10 cellular contexts compared by ENCODE assay signal in genomic region chr5:66945389-66946349, GRCh38.
DNase-seq lines count a peak whose midpoint lies in the region; ATAC-seq, FAIRE-seq and TF ChIP-seq lines count a peak whose summit lies in the region.
"Had no signal": no experiment of that assay in that cellular context is flagged by ENCODE, and none has a peak within 500 bp of the region (broad histone marks: within the 10 kb centered on the region; RNA-seq: fewer than 3 reads in every experiment).

No MANE protein-coding gene starts in this region.

- no peak for TF ChIP-seq RAD21 in H1 (IDR thresholded peaks at IDR 0.05 in 1 of 2, conservative IDR thresholded peaks at IDR 0.05 in 1 of 2; ENCODE audit: low read depth in 2 of 2, low read length in 2 of 2)

- no peaks in the 10 kb centered on the region for H3K4me1 Mint-ChIP-seq in immature natural killer cell

- 72% methylated on average over 7 of the region's 7 CpGs; no CpG with 5 or more reads in 1 of the 2 experiments for WGBS in H1 (ENCODE audit: extremely low coverage in 1 of 2, insufficient coverage in 1 of 2, insufficient read length in 1 of 2, insufficient replicate concordance in 2 of 2, low coverage in 1 of 2, low lambda C conversion rate in 2 of 2, missing lambda C conversion rate in 1 of 2), 2 experiments
- 52 to 60% (median 54%) methylated on average over 7 of the region's 7 CpGs for WGBS in small intestine, 3 donors

- H3K36me3 ChIP-seq in H1 (ENCODE audit: control insufficient read depth in 2 of 4, insufficient read depth in 4 of 4, low read length in 3 of 4) (no peaks in the 10 kb centered on the region), small intestine (ENCODE audit: control insufficient read depth in 2 of 2, insufficient read depth in 2 of 2, low read length in 2 of 2) (no peaks in the 10 kb centered on the region)
- H3K36me3 ChIP-seq: lower lobe of right lung had no signal

- no peak for TF ChIP-seq CTCF in H1 (IDR thresholded peaks at IDR 0.05; ENCODE audit: control extremely low read depth in 1 of 3, insufficient read depth in 1 of 3, low read depth in 1 of 3, low read length in 3 of 3)

- no peak overlapping the region for H3K27ac ChIP-seq in H1 (ENCODE audit: low read depth, low read length)
- H3K27ac ChIP-seq in small intestine (ENCODE audit: low read depth in 1 of 2, low read length in 1 of 2), result no peak overlapping the region
- H3K27ac ChIP-seq: lower lobe of right lung, VCaP had no signal

- no peaks in the 10 kb centered on the region for H3K23me2 ChIP-seq in H1 (ENCODE audit: low read depth, low read length)

- no peak overlapping the region for H2BK12ac ChIP-seq in H1 (ENCODE audit: low read depth, low read length)

- H3K18ac ChIP-seq in H1 (ENCODE audit: extremely low read depth, low read length), result no peak overlapping the region

- no peak overlapping the region for H2AK5ac ChIP-seq in H1 (ENCODE audit: low read depth, low read length)

- H3K4me3 Mint-ChIP-seq in immature natural killer cell, result no peak overlapping the region

- TF ChIP-seq EP300 in H1 (IDR thresholded peaks at IDR 0.05; ENCODE audit: borderline replicate concordance in 1 of 2, low read depth in 2 of 2, low read length in 2 of 2), result no peak

- no peak overlapping the region; a peak in 1 of 7 replicates for H3K9ac ChIP-seq in H1 (replicated peaks in 1 of 4; ENCODE audit: extremely low read depth in 1 of 4, low read depth in 3 of 4, low read length in 3 of 4)

- no peaks in the 10 kb centered on the region for H3K36me3 Mint-ChIP-seq in immature natural killer cell

- POLR2A ChIA-PET in H1 (lab: Charles Lee; ENCODE audit: partially characterized antibody), result interaction anchor here (0.9 kb wide), 1 partner anchor 15 kb away, joined by 3 read pairs; no protein-coding TSS in a partner anchor

- H3K27me3 Mint-ChIP-seq in immature natural killer cell (ENCODE audit: low read depth in 3 of 3), result peaks cover 0 to 3% (median under 1%) of the 10 kb centered on the region in 3 donors

- no peak overlapping the region for H3K4me3 ChIP-seq in H1 (ENCODE audit: extremely low read depth in 1 of 4, insufficient read depth in 2 of 4, low read depth in 3 of 4, low read length in 4 of 4)
- H3K4me3 ChIP-seq in small intestine (ENCODE audit: low read depth in 1 of 2, low read length in 2 of 2), result no peak overlapping the region
- H3K4me3 ChIP-seq: lower lobe of right lung had no signal

- no peak overlapping the region for H4K91ac ChIP-seq in H1 (replicated peaks; ENCODE audit: insufficient read length, low read length)

- H3K27me3 ChIP-seq in H1 (replicated peaks in 1 of 4; ENCODE audit: control insufficient read depth in 3 of 4, extremely low read depth in 1 of 4, insufficient read depth in 3 of 4, low read length in 3 of 4) (no peaks in the 10 kb centered on the region), small intestine (ENCODE audit: control insufficient read depth in 2 of 2, insufficient read depth in 2 of 2, low read length in 2 of 2) (no peaks in the 10 kb centered on the region)

- DNase-seq in H1 (ENCODE audit: low read depth in 1 of 2, low spot score in 2 of 2), result no peak
- no peak for DNase-seq in small intestine
- DNase-seq in immature natural killer cell, result no peak
- DNase-seq in frontal cortex (ENCODE audit: low spot score in 2 of 2), result no peak
- DNase-seq: lower lobe of right lung had no signal

- no peak overlapping the region for H3K27ac Mint-ChIP-seq in immature natural killer cell

- H4K8ac ChIP-seq in H1 (ENCODE audit: extremely low read depth, insufficient read depth, low read length), result no peak overlapping the region

- H2AFZ ChIP-seq in H1 (ENCODE audit: low read length), result no peak overlapping the region

- no peaks in the 10 kb centered on the region for H4K20me1 ChIP-seq in H1 (replicated peaks in 1 of 2; ENCODE audit: control insufficient read depth in 1 of 2, insufficient read depth in 2 of 2, low read length in 2 of 2)

- H3K56ac ChIP-seq in H1 (replicated peaks; ENCODE audit: insufficient read length, low read depth, low read length), result no peak overlapping the region

- H3K23ac ChIP-seq in H1 (ENCODE audit: insufficient read length), result no peak overlapping the region

- peaks cover 0 to 2% (median 0%) of the 10 kb centered on the region in 6 donors for H3K9me3 Mint-ChIP-seq in immature natural killer cell

- no peak overlapping the region for H3K4me2 ChIP-seq in H1 (ENCODE audit: insufficient read depth in 1 of 2, low read depth in 2 of 2, low read length in 2 of 2)

- peak; percentile 87 for ATAC-seq in GM18498 (IDR thresholded peaks at IDR 0.05; ENCODE audit: unreplicated experiment)
- ATAC-seq in GM19455 (IDR thresholded peaks at IDR 0.05; ENCODE audit: unreplicated experiment), result peak; percentile 77
- peak; percentile 67 for ATAC-seq in HG03135 (IDR thresholded peaks at IDR 0.05; ENCODE audit: unreplicated experiment)
- ATAC-seq in GM18517 (IDR thresholded peaks at IDR 0.05; ENCODE audit: unreplicated experiment), result no peak
- ATAC-seq: lower lobe of right lung had no signal

- CTCF ChIA-PET in H1 (lab: Charles Lee; ENCODE audit: partially characterized antibody), result interaction anchor here (0.6 to 1.2 kb wide), 2 partner anchors 12 to 126 kb away, joined by 3 to 4 read pairs; no protein-coding TSS in a partner anchor

- no peak overlapping the region for H3K14ac ChIP-seq in H1 (ENCODE audit: insufficient read length)

- H2BK120ac ChIP-seq in H1 (replicated peaks; ENCODE audit: low read depth, low read length), result no peak overlapping the region

- no peak overlapping the region for H2BK15ac ChIP-seq in H1 (ENCODE audit: low read length)

- H3K4me1 ChIP-seq in H1 (replicated peaks in 1 of 4; ENCODE audit: control insufficient read depth in 3 of 4, insufficient read depth in 4 of 4, low read length in 3 of 4) (peaks cover 0 to 3% (median 1%) of the 10 kb centered on the region in 4 experiments; a peak in 2 of 7 replicates), small intestine (ENCODE audit: control insufficient read depth in 2 of 2, insufficient read depth in 1 of 2, low read depth in 1 of 2, low read length in 1 of 2) (no peaks in the 10 kb centered on the region)
- H3K4me1 ChIP-seq: lower lobe of right lung had no signal

- no peaks in the 10 kb centered on the region for H3K79me2 ChIP-seq in H1 (ENCODE audit: control insufficient read depth in 1 of 2, insufficient read depth in 2 of 2, low read length in 2 of 2)

- H2BK20ac ChIP-seq in H1 (ENCODE audit: low read length), result no peak overlapping the region

- no peaks in the 10 kb centered on the region for H3K79me1 ChIP-seq in H1 (ENCODE audit: low read depth, low read length)

- H3K4ac ChIP-seq in H1 (replicated peaks; ENCODE audit: insufficient read length, low read depth, low read length), result no peak overlapping the region

- no peak overlapping the region for H4K5ac ChIP-seq in H1 (ENCODE audit: insufficient read length, low read depth, low read length)

- no peak overlapping the region for H2BK5ac ChIP-seq in H1 (ENCODE audit: low read depth, low read length)

- FAIRE-seq in H1 (lab: Jason Lieb, UNC) (no peak), small intestine (lab: Jason Lieb, UNC) (no peak), frontal cortex (lab: Jason Lieb, UNC) (no peak)

- H3K9me3 ChIP-seq in H1 (ENCODE audit: insufficient read depth in 2 of 2, low read depth in 1 of 2, low read length in 1 of 2), result no peaks in the 10 kb centered on the region
- no peaks in the 10 kb centered on the region for H3K9me3 ChIP-seq in small intestine (ENCODE audit: control insufficient read depth, low read depth)
- H3K9me3 ChIP-seq: lower lobe of right lung had no signal

- no peak for TF ChIP-seq POLR2A in H1 (IDR thresholded peaks at IDR 0.05; ENCODE audit: control extremely low read depth in 1 of 2, low read depth in 2 of 2, low read length in 2 of 2)

TF ChIP-seq in H1, 55 proteins besides CTCF, POLR2A, EP300 and RAD21:
- TF ChIP-seq KDM5A (IDR thresholded peaks at IDR 0.05; ENCODE audit: low read length) (no peak), CREB1 (IDR thresholded peaks at IDR 0.05) (no peak), PHF8 (conservative IDR thresholded peaks at IDR 0.05; ENCODE audit: low read depth, low read length) (no peak), RXRA (IDR thresholded peaks at IDR 0.05; ENCODE audit: insufficient read depth, low read depth, low read length) (no peak), E2F6 (IDR thresholded peaks at IDR 0.05) (no peak), JUND (IDR thresholded peaks at IDR 0.05; ENCODE audit: low read length) (peak; percentile 76; the same call in 1 of the 2 replicates)
